In genomic region chr1:26789612-26789865, GRCh38 we compare ENCODE assay signal across 8 cellular contexts. TPM values are rescaled to one million over a fixed set of nuclear protein-coding genes. Genes with fewer than 3 reads are reported as not detected.
DNase-seq lines count a peak whose midpoint lies in the region; ATAC-seq and TF ChIP-seq lines count a peak whose summit lies in the region.

No MANE protein-coding gene starts in this region.

- no peak for DNase-seq in CD8-positive, alpha-beta T cell
- DNase-seq in ascending aorta (ENCODE audit: low spot score in 2 of 2): no peak
- DNase-seq in epidermal melanocyte (ENCODE audit: insufficient read length, low spot score): no peak
- DNase-seq in stimulated activated CD4-positive, alpha-beta T cell treated with anti-CD3 and anti-CD28 coated beads, Interleukin-4, amount 100 ng/mL, for 4 hours: no peak

- no peaks in the 10 kb centered on the region for H3K9me3 ChIP-seq in CD8-positive, alpha-beta T cell (ENCODE audit: low read length)
- H3K9me3 ChIP-seq in KOPT-K1 (ENCODE audit: insufficient read depth, low read length, poor library complexity, severe bottlenecking): no peaks in the 10 kb centered on the region
- no peaks in the 10 kb centered on the region for H3K9me3 ChIP-seq in ascending aorta
- no peaks in the 10 kb centered on the region for H3K9me3 ChIP-seq in neutrophil

- no peaks in the 10 kb centered on the region for H3K27me3 Mint-ChIP-seq in CD8-positive, alpha-beta T cell (ENCODE audit: low read depth)

- H3K4me3 Mint-ChIP-seq in CD8-positive, alpha-beta T cell: peak overlapping the region; percentile 99

- H3K27ac Mint-ChIP-seq in CD8-positive, alpha-beta T cell: peak overlapping the region; percentile 100

- POLR2A ChIA-PET in CD8-positive, alpha-beta T cell (lab: Charles Lee): interaction anchor here (1.0 to 9.6 kb wide), 12 partner anchors 10 to 289 kb away, joined by 3 to 224 read pairs (median 8); partner anchors contain the start of genes ARID1A, GPATCH3 and NUDC

- no peak overlapping the region for H3K4me3 ChIP-seq in CD8-positive, alpha-beta T cell (ENCODE audit: low read depth, low read length)
- H3K4me3 ChIP-seq in ascending aorta: no peak overlapping the region
- H3K4me3 ChIP-seq in neutrophil (ENCODE audit: low read depth in 1 of 2, low read length in 1 of 2): no peak overlapping the region

- intact Hi-C loops in CD8-positive, alpha-beta T cell (cut with DNase I, micrococcal nuclease): loop anchor here (1.0 to 5.0 kb wide), 8 partner anchors 44 to 1763 kb away; partner anchors contain the start of gene TRNAU1AP (in 1 of the 2)
- intact Hi-C loops in ascending aorta (cut with DNase I): loop anchor here (1.0 to 5.0 kb wide), 4 partner anchors 47 to 289 kb away; no protein-coding TSS in a partner anchor

- H3K36me3 ChIP-seq in CD8-positive, alpha-beta T cell (ENCODE audit: insufficient read depth, low read length): no peaks in the 10 kb centered on the region
- peaks cover 8% of the 10 kb centered on the region for H3K36me3 ChIP-seq in KOPT-K1 (ENCODE audit: insufficient read depth, low read length)
- peaks cover 6 to 7% of the 10 kb centered on the region in 2 donors for H3K36me3 ChIP-seq in ascending aorta
- peaks cover 18% of the 10 kb centered on the region for H3K36me3 ChIP-seq in neutrophil

- no peaks in the 10 kb centered on the region for H3K27me3 ChIP-seq in CD8-positive, alpha-beta T cell (ENCODE audit: insufficient read depth, low read length)
- H3K27me3 ChIP-seq in ascending aorta: no peaks in the 10 kb centered on the region
- no peaks in the 10 kb centered on the region for H3K27me3 ChIP-seq in neutrophil

- peaks cover 47% of the 10 kb centered on the region for H3K4me1 ChIP-seq in CD8-positive, alpha-beta T cell (ENCODE audit: insufficient read depth, low read length)
- H3K4me1 ChIP-seq in ascending aorta (peaks cover 9 to 14% of the 10 kb centered on the region in 2 donors), neutrophil (ENCODE audit: control insufficient read depth in 1 of 2, insufficient read depth in 1 of 2, low read depth in 1 of 2, low read length in 1 of 2) (peaks cover 35 to 50% of the 10 kb centered on the region in 2 experiments)

- peaks cover 37% of the 10 kb centered on the region for H3K36me3 Mint-ChIP-seq in CD8-positive, alpha-beta T cell

- H3K4me1 Mint-ChIP-seq in CD8-positive, alpha-beta T cell (ENCODE audit: low read depth): peaks cover 67% of the 10 kb centered on the region

- CTCF ChIA-PET in CD8-positive, alpha-beta T cell (lab: Charles Lee): interaction anchor here (0.7 to 17.3 kb wide), 36 partner anchors 10 to 294 kb away, joined by 3 to 439 read pairs (median 8); partner anchors contain the start of genes ARID1A, GPN2 and ZDHHC18

- no peaks in the 10 kb centered on the region for H3K9me3 Mint-ChIP-seq in CD8-positive, alpha-beta T cell

- no peak for ATAC-seq in CD8-positive, alpha-beta T cell
- no peak for ATAC-seq in HG03159 (IDR thresholded peaks at IDR 0.05; ENCODE audit: unreplicated experiment)
- ATAC-seq in HG03025 (IDR thresholded peaks at IDR 0.05; ENCODE audit: low FRiP score, unreplicated experiment): no peak

- no peak for TF ChIP-seq CTCF in CD8-positive, alpha-beta T cell (IDR thresholded peaks at IDR 0.05)
- TF ChIP-seq CTCF in ascending aorta (IDR thresholded peaks at IDR 0.05): no peak
- no peak for TF ChIP-seq CTCF in neutrophil (IDR thresholded peaks at IDR 0.05)

- no peak overlapping the region for H3K27ac ChIP-seq in CD8-positive, alpha-beta T cell (ENCODE audit: low read depth, low read length)
- H3K27ac ChIP-seq in KOPT-K1 (ENCODE audit: low read depth, low read length, poor library complexity, severe bottlenecking): peak overlapping the region; percentile 98
- peak overlapping the region; percentile 98 to 99 for H3K27ac ChIP-seq in ascending aorta
- peak overlapping the region; percentile 99 for H3K27ac ChIP-seq in neutrophil

RNA-seq across cellular contexts. Expression of gene PIGV, which starts 1.8 kb away (rescaled TPM):
- 10 to 100 TPM in 1 of 2 experiments, 1 to 10 TPM in 1; 9.5 to 12.7 TPM for total RNA-seq in CD8-positive, alpha-beta T cell
- 8.8 TPM for total RNA-seq in ascending aorta

RNA-seq across cellular contexts. Expression of gene ZDHHC18, which starts 36.9 kb away (rescaled TPM):
- total RNA-seq in CD8-positive, alpha-beta T cell: 10 to 100 TPM; 55.2 to 55.4 TPM
- 36.0 TPM for total RNA-seq in ascending aorta
